In the genomic region with DNA sequence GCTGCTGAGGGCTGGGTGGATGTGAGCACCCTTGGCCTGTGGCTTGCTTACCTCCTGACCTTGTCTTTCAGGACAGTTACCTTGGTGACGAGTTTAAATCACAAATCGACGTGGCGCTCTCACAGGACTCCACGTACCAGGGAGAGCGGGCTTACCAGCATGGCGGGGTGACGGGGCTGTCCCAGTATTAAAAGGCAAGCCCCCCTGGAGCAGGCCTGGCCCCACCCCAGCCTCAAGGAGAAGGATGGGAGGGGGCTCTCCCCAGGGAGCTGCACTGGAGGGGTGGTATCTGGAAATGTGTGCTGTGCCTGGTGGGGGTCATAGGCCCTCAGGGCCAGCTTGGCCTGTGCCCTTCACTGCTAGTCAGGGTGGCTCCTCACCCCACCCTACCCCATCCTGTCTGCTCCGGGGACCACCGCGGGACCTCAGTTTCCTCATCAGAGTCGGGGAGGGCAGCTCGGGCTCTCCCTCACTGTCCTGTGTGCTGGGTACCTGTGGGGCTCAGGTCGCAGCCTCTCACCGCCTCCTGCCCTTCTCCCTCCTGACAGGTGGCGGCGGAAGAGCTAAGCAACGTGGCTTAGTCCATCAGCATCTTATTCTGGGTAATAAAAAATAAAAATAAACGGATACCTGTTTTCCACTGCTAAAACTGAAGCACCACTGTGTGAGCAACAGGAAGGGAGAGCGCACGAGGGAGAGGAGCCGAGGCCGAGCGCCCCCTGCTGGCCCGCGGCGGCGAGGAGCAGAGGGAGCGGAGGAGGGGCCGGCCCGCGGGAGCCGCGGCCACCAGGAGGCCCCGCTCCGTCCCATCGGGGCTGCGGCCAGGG, we compare ENCODE assay signal across 1 cellular context.
A peak's percentile ranks its signal among the peaks of the same experiment; 100 is the strongest.
TF ChIP-seq lines count a peak whose summit lies in the region.

No MANE protein-coding gene starts in this region.

TF ChIP-seq in K562, 482 proteins besides CTCF, POLR2A, EP300 and RAD21 (continued from another document and continues in another):
- TF ChIP-seq, protein P1, sequence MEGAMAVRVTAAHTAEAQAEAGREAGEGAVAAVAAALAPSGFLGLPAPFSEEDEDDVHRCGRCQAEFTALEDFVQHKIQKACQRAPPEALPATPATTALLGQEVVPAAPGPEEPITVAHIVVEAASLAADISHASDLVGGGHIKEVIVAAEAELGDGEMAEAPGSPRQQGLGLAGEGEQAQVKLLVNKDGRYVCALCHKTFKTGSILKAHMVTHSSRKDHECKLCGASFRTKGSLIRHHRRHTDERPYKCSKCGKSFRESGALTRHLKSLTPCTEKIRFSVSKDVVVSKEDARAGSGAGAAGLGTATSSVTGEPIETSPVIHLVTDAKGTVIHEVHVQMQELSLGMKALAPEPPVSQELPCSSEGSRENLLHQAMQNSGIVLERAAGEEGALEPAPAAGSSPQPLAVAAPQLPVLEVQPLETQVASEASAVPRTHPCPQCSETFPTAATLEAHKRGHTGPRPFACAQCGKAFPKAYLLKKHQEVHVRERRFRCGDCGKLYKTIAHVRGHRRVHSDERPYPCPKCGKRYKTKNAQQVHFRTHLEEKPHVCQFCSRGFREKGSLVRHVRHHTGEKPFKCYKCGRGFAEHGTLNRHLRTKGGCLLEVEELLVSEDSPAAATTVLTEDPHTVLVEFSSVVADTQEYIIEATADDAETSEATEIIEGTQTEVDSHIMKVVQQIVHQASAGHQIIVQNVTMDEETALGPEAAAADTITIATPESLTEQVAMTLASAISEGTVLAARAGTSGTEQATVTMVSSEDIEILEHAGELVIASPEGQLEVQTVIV (CRISPR knock-in tag; IDR thresholded peaks at IDR 0.05; ENCODE audit: borderline replicate concordance) = no peak
- TF ChIP-seq KDM5B (IDR thresholded peaks at IDR 0.05; ENCODE audit: insufficient replicate concordance, low read depth, low read length) = no peak
- TF ChIP-seq RBM34 (IDR thresholded peaks at IDR 0.05; ENCODE audit: borderline replicate concordance, insufficient read depth, low read length) = no peak
- TF ChIP-seq NONO (IDR thresholded peaks at IDR 0.05; ENCODE audit: low read depth in 2 of 2, low read length in 1 of 2) = peak in 1 of 2 experiments; percentile 33; a peak in 1 of 4 replicates
- TF ChIP-seq PYGO2 (tag; IDR thresholded peaks at IDR 0.05) = no peak
- TF ChIP-seq, protein P2, sequence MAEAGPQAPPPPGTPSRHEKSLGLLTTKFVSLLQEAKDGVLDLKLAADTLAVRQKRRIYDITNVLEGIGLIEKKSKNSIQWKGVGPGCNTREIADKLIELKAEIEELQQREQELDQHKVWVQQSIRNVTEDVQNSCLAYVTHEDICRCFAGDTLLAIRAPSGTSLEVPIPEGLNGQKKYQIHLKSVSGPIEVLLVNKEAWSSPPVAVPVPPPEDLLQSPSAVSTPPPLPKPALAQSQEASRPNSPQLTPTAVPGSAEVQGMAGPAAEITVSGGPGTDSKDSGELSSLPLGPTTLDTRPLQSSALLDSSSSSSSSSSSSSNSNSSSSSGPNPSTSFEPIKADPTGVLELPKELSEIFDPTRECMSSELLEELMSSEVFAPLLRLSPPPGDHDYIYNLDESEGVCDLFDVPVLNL (CRISPR knock-in tag; IDR thresholded peaks at IDR 0.05; ENCODE audit: low read depth) = no peak
- 0 out of 2 replicates have a peak, but pooled peaks have one; percentile 50 for TF ChIP-seq POLR2G (IDR thresholded peaks at IDR 0.05; ENCODE audit: low read depth, low read length)
- no peak for TF ChIP-seq LCOR (CRISPR knock-in tag; IDR thresholded peaks at IDR 0.05)
- TF ChIP-seq CXXC5 (CRISPR knock-in tag; IDR thresholded peaks at IDR 0.05) = peak; percentile 62
- TF ChIP-seq, protein P3, sequence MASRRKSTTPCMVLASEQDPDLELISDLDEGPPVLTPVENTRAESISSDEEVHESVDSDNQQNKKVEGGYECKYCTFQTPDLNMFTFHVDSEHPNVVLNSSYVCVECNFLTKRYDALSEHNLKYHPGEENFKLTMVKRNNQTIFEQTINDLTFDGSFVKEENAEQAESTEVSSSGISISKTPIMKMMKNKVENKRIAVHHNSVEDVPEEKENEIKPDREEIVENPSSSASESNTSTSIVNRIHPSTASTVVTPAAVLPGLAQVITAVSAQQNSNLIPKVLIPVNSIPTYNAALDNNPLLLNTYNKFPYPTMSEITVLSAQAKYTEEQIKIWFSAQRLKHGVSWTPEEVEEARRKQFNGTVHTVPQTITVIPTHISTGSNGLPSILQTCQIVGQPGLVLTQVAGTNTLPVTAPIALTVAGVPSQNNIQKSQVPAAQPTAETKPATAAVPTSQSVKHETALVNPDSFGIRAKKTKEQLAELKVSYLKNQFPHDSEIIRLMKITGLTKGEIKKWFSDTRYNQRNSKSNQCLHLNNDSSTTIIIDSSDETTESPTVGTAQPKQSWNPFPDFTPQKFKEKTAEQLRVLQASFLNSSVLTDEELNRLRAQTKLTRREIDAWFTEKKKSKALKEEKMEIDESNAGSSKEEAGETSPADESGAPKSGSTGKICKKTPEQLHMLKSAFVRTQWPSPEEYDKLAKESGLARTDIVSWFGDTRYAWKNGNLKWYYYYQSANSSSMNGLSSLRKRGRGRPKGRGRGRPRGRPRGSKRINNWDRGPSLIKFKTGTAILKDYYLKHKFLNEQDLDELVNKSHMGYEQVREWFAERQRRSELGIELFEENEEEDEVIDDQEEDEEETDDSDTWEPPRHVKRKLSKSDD (conservative IDR thresholded peaks at IDR 0.05; ENCODE audit: low read length) = no peak
- no peak for TF ChIP-seq NCOA1 (IDR thresholded peaks at IDR 0.05; ENCODE audit: low read depth)
- no peak for TF ChIP-seq FOXK1 (CRISPR knock-in tag; IDR thresholded peaks at IDR 0.05; ENCODE audit: borderline replicate concordance)
- TF ChIP-seq RFX5 (IDR thresholded peaks at IDR 0.05; ENCODE audit: low read depth, low read length) = no peak
- TF ChIP-seq PRPF4 (IDR thresholded peaks at IDR 0.05; ENCODE audit: insufficient read depth, low read depth, low read length, poor library complexity, severe bottlenecking) = no peak
- TF ChIP-seq, protein P4, sequence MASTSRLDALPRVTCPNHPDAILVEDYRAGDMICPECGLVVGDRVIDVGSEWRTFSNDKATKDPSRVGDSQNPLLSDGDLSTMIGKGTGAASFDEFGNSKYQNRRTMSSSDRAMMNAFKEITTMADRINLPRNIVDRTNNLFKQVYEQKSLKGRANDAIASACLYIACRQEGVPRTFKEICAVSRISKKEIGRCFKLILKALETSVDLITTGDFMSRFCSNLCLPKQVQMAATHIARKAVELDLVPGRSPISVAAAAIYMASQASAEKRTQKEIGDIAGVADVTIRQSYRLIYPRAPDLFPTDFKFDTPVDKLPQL (IDR thresholded peaks at IDR 0.05; ENCODE audit: extremely low read depth, insufficient read length) = no peak
- TF ChIP-seq ZC3H4 (CRISPR knock-in tag; IDR thresholded peaks at IDR 0.05; ENCODE audit: borderline replicate concordance) = no peak; the same call in 1 of the 2 replicates
- TF ChIP-seq, protein P5, sequence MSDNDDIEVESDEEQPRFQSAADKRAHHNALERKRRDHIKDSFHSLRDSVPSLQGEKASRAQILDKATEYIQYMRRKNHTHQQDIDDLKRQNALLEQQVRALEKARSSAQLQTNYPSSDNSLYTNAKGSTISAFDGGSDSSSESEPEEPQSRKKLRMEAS (CRISPR knock-in tag; IDR thresholded peaks at IDR 0.05) = peak; percentile 87
- no peak for TF ChIP-seq SRF (CRISPR knock-in tag; IDR thresholded peaks at IDR 0.05)
- TF ChIP-seq POLR2AphosphoS5 (IDR thresholded peaks at IDR 0.05; ENCODE audit: control insufficient read depth, insufficient read depth, low read depth, low read length) = peak; percentile 71
- peak; percentile 69; the same call in 1 of the 2 replicates for TF ChIP-seq SP1 (CRISPR knock-in tag; IDR thresholded peaks at IDR 0.05)
- TF ChIP-seq MCM3 (IDR thresholded peaks at IDR 0.05) = no peak
- no peak for TF ChIP-seq MTA1 (IDR thresholded peaks at IDR 0.05; ENCODE audit: borderline replicate concordance)
- TF ChIP-seq, protein P6, sequence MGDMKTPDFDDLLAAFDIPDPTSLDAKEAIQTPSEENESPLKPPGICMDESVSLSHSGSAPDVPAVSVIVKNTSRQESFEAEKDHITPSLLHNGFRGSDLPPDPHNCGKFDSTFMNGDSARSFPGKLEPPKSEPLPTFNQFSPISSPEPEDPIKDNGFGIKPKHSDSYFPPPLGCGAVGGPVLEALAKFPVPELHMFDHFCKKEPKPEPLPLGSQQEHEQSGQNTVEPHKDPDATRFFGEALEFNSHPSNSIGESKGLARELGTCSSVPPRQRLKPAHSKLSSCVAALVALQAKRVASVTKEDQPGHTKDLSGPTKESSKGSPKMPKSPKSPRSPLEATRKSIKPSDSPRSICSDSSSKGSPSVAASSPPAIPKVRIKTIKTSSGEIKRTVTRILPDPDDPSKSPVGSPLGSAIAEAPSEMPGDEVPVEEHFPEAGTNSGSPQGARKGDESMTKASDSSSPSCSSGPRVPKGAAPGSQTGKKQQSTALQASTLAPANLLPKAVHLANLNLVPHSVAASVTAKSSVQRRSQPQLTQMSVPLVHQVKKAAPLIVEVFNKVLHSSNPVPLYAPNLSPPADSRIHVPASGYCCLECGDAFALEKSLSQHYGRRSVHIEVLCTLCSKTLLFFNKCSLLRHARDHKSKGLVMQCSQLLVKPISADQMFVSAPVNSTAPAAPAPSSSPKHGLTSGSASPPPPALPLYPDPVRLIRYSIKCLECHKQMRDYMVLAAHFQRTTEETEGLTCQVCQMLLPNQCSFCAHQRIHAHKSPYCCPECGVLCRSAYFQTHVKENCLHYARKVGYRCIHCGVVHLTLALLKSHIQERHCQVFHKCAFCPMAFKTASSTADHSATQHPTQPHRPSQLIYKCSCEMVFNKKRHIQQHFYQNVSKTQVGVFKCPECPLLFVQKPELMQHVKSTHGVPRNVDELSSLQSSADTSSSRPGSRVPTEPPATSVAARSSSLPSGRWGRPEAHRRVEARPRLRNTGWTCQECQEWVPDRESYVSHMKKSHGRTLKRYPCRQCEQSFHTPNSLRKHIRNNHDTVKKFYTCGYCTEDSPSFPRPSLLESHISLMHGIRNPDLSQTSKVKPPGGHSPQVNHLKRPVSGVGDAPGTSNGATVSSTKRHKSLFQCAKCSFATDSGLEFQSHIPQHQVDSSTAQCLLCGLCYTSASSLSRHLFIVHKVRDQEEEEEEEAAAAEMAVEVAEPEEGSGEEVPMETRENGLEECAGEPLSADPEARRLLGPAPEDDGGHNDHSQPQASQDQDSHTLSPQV (IDR thresholded peaks at IDR 0.05) = no peak; the same call in 1 of the 2 replicates
- TF ChIP-seq FIP1L1 (IDR thresholded peaks at IDR 0.05; ENCODE audit: low read depth, low read length, poor library complexity, severe bottlenecking) = peak; percentile 66
- peak; percentile 60 for TF ChIP-seq CCNT2 (IDR thresholded peaks at IDR 0.05; ENCODE audit: borderline replicate concordance, extremely low read depth, insufficient read length, low read depth, low read length)
- no peak for TF ChIP-seq NFIX (CRISPR knock-in tag; IDR thresholded peaks at IDR 0.05; ENCODE audit: low read depth)
- no peak for TF ChIP-seq BRD9 (IDR thresholded peaks at IDR 0.05; ENCODE audit: low read depth, partially characterized antibody)
- TF ChIP-seq, protein P7, sequence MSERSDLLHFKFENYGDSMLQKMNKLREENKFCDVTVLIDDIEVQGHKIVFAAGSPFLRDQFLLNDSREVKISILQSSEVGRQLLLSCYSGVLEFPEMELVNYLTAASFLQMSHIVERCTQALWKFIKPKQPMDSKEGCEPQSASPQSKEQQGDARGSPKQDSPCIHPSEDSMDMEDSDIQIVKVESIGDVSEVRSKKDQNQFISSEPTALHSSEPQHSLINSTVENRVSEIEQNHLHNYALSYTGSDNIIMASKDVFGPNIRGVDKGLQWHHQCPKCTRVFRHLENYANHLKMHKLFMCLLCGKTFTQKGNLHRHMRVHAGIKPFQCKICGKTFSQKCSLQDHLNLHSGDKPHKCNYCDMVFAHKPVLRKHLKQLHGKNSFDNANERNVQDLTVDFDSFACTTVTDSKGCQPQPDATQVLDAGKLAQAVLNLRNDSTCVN (CRISPR knock-in tag; IDR thresholded peaks at IDR 0.05) = no peak
- TF ChIP-seq, protein P8, sequence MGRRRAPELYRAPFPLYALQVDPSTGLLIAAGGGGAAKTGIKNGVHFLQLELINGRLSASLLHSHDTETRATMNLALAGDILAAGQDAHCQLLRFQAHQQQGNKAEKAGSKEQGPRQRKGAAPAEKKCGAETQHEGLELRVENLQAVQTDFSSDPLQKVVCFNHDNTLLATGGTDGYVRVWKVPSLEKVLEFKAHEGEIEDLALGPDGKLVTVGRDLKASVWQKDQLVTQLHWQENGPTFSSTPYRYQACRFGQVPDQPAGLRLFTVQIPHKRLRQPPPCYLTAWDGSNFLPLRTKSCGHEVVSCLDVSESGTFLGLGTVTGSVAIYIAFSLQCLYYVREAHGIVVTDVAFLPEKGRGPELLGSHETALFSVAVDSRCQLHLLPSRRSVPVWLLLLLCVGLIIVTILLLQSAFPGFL (CRISPR knock-in tag; IDR thresholded peaks at IDR 0.05) = no peak
- TF ChIP-seq, protein P9, sequence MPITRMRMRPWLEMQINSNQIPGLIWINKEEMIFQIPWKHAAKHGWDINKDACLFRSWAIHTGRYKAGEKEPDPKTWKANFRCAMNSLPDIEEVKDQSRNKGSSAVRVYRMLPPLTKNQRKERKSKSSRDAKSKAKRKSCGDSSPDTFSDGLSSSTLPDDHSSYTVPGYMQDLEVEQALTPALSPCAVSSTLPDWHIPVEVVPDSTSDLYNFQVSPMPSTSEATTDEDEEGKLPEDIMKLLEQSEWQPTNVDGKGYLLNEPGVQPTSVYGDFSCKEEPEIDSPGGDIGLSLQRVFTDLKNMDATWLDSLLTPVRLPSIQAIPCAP (CRISPR knock-in tag; IDR thresholded peaks at IDR 0.05; ENCODE audit: borderline replicate concordance) = no peak
- TF ChIP-seq, protein P10, sequence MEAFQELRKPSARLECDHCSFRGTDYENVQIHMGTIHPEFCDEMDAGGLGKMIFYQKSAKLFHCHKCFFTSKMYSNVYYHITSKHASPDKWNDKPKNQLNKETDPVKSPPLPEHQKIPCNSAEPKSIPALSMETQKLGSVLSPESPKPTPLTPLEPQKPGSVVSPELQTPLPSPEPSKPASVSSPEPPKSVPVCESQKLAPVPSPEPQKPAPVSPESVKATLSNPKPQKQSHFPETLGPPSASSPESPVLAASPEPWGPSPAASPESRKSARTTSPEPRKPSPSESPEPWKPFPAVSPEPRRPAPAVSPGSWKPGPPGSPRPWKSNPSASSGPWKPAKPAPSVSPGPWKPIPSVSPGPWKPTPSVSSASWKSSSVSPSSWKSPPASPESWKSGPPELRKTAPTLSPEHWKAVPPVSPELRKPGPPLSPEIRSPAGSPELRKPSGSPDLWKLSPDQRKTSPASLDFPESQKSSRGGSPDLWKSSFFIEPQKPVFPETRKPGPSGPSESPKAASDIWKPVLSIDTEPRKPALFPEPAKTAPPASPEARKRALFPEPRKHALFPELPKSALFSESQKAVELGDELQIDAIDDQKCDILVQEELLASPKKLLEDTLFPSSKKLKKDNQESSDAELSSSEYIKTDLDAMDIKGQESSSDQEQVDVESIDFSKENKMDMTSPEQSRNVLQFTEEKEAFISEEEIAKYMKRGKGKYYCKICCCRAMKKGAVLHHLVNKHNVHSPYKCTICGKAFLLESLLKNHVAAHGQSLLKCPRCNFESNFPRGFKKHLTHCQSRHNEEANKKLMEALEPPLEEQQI (IDR thresholded peaks at IDR 0.05) = no peak
- TF ChIP-seq CBX3 (IDR thresholded peaks at IDR 0.05; ENCODE audit: borderline replicate concordance in 1 of 2, low read length in 2 of 2) = 0 out of 3 replicates have a peak, but pooled peaks of 1 of the 2 experiments have one; percentile 28
- no peak for TF ChIP-seq EHMT2 (IDR thresholded peaks at IDR 0.05)
- TF ChIP-seq, protein P11, sequence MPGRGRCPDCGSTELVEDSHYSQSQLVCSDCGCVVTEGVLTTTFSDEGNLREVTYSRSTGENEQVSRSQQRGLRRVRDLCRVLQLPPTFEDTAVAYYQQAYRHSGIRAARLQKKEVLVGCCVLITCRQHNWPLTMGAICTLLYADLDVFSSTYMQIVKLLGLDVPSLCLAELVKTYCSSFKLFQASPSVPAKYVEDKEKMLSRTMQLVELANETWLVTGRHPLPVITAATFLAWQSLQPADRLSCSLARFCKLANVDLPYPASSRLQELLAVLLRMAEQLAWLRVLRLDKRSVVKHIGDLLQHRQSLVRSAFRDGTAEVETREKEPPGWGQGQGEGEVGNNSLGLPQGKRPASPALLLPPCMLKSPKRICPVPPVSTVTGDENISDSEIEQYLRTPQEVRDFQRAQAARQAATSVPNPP (IDR thresholded peaks at IDR 0.05; ENCODE audit: borderline replicate concordance, insufficient read depth, insufficient read length) = no peak
- peak; percentile 78 for TF ChIP-seq RBM22 (IDR thresholded peaks at IDR 0.05; ENCODE audit: low read depth, low read length, poor library complexity, severe bottlenecking)
